Comparison of ENCODE assay signal across 1 cellular context in genomic region chr16:89365044-89365467, GRCh38.
TF ChIP-seq lines count a peak whose summit lies in the region.

No MANE protein-coding gene starts in this region.

TF ChIP-seq in GM23338, 12 proteins besides CTCF, POLR2A, EP300 and RAD21 (continued from another document):
- TF ChIP-seq ZNF462 (CRISPR knock-in tag; IDR thresholded peaks at IDR 0.05) (no peak), POLR2AphosphoS5 (IDR thresholded peaks at IDR 0.05; ENCODE audit: low read depth) (no peak), CREB1 (CRISPR knock-in tag; IDR thresholded peaks at IDR 0.05; ENCODE audit: low read depth) (no peak), NANOG (IDR thresholded peaks at IDR 0.05; ENCODE audit: borderline replicate concordance) (no peak), REST (IDR thresholded peaks at IDR 0.05; ENCODE audit: unreplicated experiment) (no peak), EZH2phosphoT487 (IDR thresholded peaks at IDR 0.05; ENCODE audit: unreplicated experiment) (no peak), ZNF331 (CRISPR knock-in tag; IDR thresholded peaks at IDR 0.05; ENCODE audit: low read depth) (no peak)
